ENCODE assay signal across 7 cellular contexts in genomic region chr12:130447655-130447965, GRCh38.
"Had no signal": no experiment of that assay in that cellular context is flagged by ENCODE, and none has a peak within 500 bp of the region (broad histone marks: within the 10 kb centered on the region; RNA-seq: fewer than 3 reads in every experiment).

No MANE protein-coding gene starts in this region.

- H3K27ac ChIP-seq: HL-60 had no signal

- ATAC-seq: HepG2, K562 had no signal

- FAIRE-seq: HepG2, HTR-8/SVneo, K562 had no signal

- H3K36me3 Mint-ChIP-seq: IgD-negative memory B cell had no signal

- DNase-seq: IMR-90, KBM-7 had no signal

- H3K4me1 Mint-ChIP-seq: IgD-negative memory B cell had no signal

- H3K4me3 ChIP-seq: K562 had no signal

- H3K27me3 Mint-ChIP-seq: IgD-negative memory B cell had no signal
